In the genomic region with DNA sequence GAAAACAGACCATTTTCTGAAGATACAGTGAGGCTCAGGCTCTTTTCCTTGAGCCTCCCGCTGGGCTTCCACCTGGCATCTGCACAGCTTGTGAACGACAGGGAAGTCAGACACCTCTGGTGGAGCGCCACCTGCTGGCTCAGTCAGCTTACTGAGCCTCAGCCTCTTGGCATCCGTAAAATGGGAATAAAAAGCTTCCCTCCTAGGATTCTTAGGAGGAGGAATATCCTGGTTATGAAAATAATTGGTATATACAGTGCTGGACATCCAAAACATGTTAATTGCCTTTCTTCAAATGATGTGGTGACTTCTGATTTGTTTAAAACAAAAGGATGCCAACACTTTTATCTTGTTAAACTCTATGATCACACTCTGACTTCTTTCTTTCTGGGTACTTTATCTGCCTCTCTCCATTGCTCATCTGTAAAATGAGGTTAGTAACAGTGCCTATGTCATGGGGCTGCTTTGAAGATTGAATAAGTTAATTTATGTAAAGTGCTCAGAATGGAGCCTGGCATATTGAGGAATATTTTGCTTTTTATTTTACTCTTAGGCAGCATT, we compare ENCODE assay signal across 8 cellular contexts.
DNase-seq lines count a peak whose midpoint lies in the region; ATAC-seq, FAIRE-seq and TF ChIP-seq lines count a peak whose summit lies in the region.

No MANE protein-coding gene starts in this region.

- H3K9me3 Mint-ChIP-seq in activated naive CD4-positive, alpha-beta T cell treated with anti-CD3 and anti-CD28 coated beads for 36 hours, result no peaks in the 10 kb centered on the region
- no peaks in the 10 kb centered on the region for H3K9me3 Mint-ChIP-seq in progenitor cell of endocrine pancreas (ENCODE audit: low read depth)

- H3K27me3 Mint-ChIP-seq in activated naive CD4-positive, alpha-beta T cell treated with anti-CD3 and anti-CD28 coated beads for 36 hours (ENCODE audit: low read depth), result peaks cover 3% of the 10 kb centered on the region
- peaks cover 17% of the 10 kb centered on the region for H3K27me3 Mint-ChIP-seq in progenitor cell of endocrine pancreas

- peak; percentile 76 for FAIRE-seq in D721Med (lab: Jason Lieb, UNC)

- peak; percentile 64 for ATAC-seq in GM21381 (IDR thresholded peaks at IDR 0.05; ENCODE audit: unreplicated experiment)
- peak; percentile 89 for ATAC-seq in Right ventricle myocardium superior (ENCODE audit: poor library complexity)
- ATAC-seq in HG02970 (IDR thresholded peaks at IDR 0.05; ENCODE audit: low FRiP score, unreplicated experiment), result no peak

- H3K4me3 Mint-ChIP-seq in activated naive CD4-positive, alpha-beta T cell treated with anti-CD3 and anti-CD28 coated beads for 36 hours, result peak overlapping the region; percentile 22
- no peak overlapping the region for H3K4me3 Mint-ChIP-seq in progenitor cell of endocrine pancreas (ENCODE audit: low read depth)

- no peak for DNase-seq in D721Med (ENCODE audit: insufficient read length, low spot score)
- peak; percentile 15 for DNase-seq in HuH-7.5 (ENCODE audit: low spot score)
- DNase-seq in RPMI7951 (ENCODE audit: low read depth), result peak; percentile 64
- peak; percentile 76 for DNase-seq in activated naive CD4-positive, alpha-beta T cell treated with anti-CD3 and anti-CD28 coated beads for 36 hours
- peak; percentile 91 for DNase-seq in Right ventricle myocardium superior
- peak; percentile 47 for DNase-seq in progenitor cell of endocrine pancreas (ENCODE audit: low spot score, unreplicated experiment)

- H3K36me3 Mint-ChIP-seq in activated naive CD4-positive, alpha-beta T cell treated with anti-CD3 and anti-CD28 coated beads for 36 hours (ENCODE audit: low read depth), result no peaks in the 10 kb centered on the region
- H3K36me3 Mint-ChIP-seq in progenitor cell of endocrine pancreas (ENCODE audit: insufficient read depth), result no peaks in the 10 kb centered on the region

- H3K27ac Mint-ChIP-seq in activated naive CD4-positive, alpha-beta T cell treated with anti-CD3 and anti-CD28 coated beads for 36 hours, result no peak overlapping the region
- no peak overlapping the region for H3K27ac Mint-ChIP-seq in progenitor cell of endocrine pancreas

- intact Hi-C loops in activated naive CD4-positive, alpha-beta T cell treated with anti-CD3 and anti-CD28 coated beads for 36 hours (cut with micrococcal nuclease), result loop anchor here (1.0 to 10.0 kb wide), 4 partner anchors 139 to 688 kb away; no protein-coding TSS in a partner anchor
- intact Hi-C loops in Right ventricle myocardium superior (cut with DNase I), result loop anchor here (1.0 kb wide), 1 partner anchor 139 kb away; no protein-coding TSS in a partner anchor

- peaks cover 9% of the 10 kb centered on the region for H3K4me1 Mint-ChIP-seq in activated naive CD4-positive, alpha-beta T cell treated with anti-CD3 and anti-CD28 coated beads for 36 hours (ENCODE audit: low read depth)
- H3K4me1 Mint-ChIP-seq in progenitor cell of endocrine pancreas (ENCODE audit: low read depth), result no peaks in the 10 kb centered on the region

- CTCF ChIA-PET in activated naive CD4-positive, alpha-beta T cell treated with anti-CD3 and anti-CD28 coated beads for 36 hours (lab: Charles Lee), result interaction anchor here (0.5 to 6.1 kb wide), 48 partner anchors 10 to 711 kb away, joined by 3 to 78 read pairs (median 3); no protein-coding TSS in a partner anchor

- TF ChIP-seq CTCF in D721Med (IDR thresholded peaks at IDR 0.05; ENCODE audit: insufficient read depth, missing control alignments) (peak; percentile 94), progenitor cell of endocrine pancreas (IDR thresholded peaks at IDR 0.05; ENCODE audit: unreplicated experiment) (peak; percentile 83)
